21 cellular contexts compared by ENCODE assay signal in the genomic region with DNA sequence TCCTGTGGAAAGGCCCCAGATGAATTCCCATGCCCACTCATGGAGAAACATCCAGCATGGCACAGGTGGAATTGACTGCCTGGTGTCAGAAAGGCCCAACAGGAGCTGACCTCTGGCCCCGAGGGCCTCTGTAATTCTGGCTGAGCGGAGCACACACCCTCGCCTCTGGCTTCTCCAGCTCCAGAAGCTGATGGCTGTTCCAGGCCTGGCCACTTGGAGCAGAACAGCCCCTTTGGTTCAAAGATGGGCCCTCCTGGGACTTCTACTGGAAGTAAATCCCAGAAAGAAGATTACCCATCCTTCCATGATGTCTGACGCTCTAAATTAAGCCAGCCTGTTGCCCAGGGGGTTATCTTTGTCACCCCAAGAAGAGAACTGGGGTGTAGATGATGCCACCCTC.
"Had no signal": no experiment of that assay in that cellular context is flagged by ENCODE, and none has a peak within 500 bp of the region (broad histone marks: within the 10 kb centered on the region; RNA-seq: fewer than 3 reads in every experiment).

No MANE protein-coding gene starts in this region.

- H3K27me3 Mint-ChIP-seq: dendritic cell treated with granulocyte-macrophage colony-stimulating factor and Interleukin-4, amounts not matched to agents 40 ng/mL and 50 ng/mL, for 4 days had no signal

- H3K4me1 ChIP-seq: pancreas, tibial artery had no signal

- H3K36me3 ChIP-seq: pancreas, tibial artery, WERI-Rb-1 had no signal

- H3K4me1 Mint-ChIP-seq: activated naive CD4-positive, alpha-beta T cell treated with anti-CD3 and anti-CD28 coated beads, Interleukin-2, amount 50 U/mL, for 24 hours; stimulated activated naive CD8-positive, alpha-beta T cell treated with anti-CD3 and anti-CD28 coated beads, Interleukin-15, amount 100 ng/mL, for 72 hours had no signal

- H3K27me3 ChIP-seq: pancreas, tibial artery had no signal

- DNase-seq: activated CD4-positive, alpha-beta T cell treated with anti-CD3 and anti-CD28 coated beads for 1 hour; activated CD4-positive, alpha-beta T cell treated with anti-CD3 and anti-CD28 coated beads, Interleukin-2, amount 50 U/mL, for 1 hour; activated gamma-delta T cell treated with Interleukin-2 at 50 U/mL for 16 hours; activated T-cell treated with anti-CD3 and anti-CD28 coated beads, Interleukin-2, amount 50 U/mL, for 1 hour; aorta; caudate nucleus; effector CD4-positive, alpha-beta T cell; erythroblast; foreskin fibroblast; left ventricle myocardium superior; mammary epithelial cell; pancreas; right cardiac atrium; stimulated activated CD4-positive, alpha-beta T cell treated with anti-CD3 and anti-CD28 coated beads, Interleukin-12 subunit alpha, Interleukin-12 subunit beta, amount 100 ng/mL, for 4 hours; stimulated activated naive CD8-positive, alpha-beta T cell treated with anti-CD3 and anti-CD28 coated beads, Interleukin-15, amount 100 ng/mL, for 72 hours; tibial artery; WERI-Rb-1 had no signal

- H3K4me3 ChIP-seq: pancreas, tibial artery had no signal

- H3K27ac ChIP-seq: pancreas, tibial artery, WERI-Rb-1 had no signal

- H3K4me3 Mint-ChIP-seq: activated naive CD4-positive, alpha-beta T cell treated with anti-CD3 and anti-CD28 coated beads, Interleukin-2, amount 50 U/mL, for 24 hours; dendritic cell treated with granulocyte-macrophage colony-stimulating factor and Interleukin-4, amounts not matched to agents 40 ng/mL and 50 ng/mL, for 4 days; natural killer cell treated with Interleukin-12 subunit alpha and Interleukin-12 subunit beta and Interleukin-15 and Interleukin-18, amount 100 ng/mL, for 72 hours; stimulated activated naive CD8-positive, alpha-beta T cell treated with anti-CD3 and anti-CD28 coated beads, Interleukin-15, amount 100 ng/mL, for 72 hours had no signal

- H3K9me3 ChIP-seq: pancreas had no signal

- H3K36me3 Mint-ChIP-seq: activated naive CD4-positive, alpha-beta T cell treated with anti-CD3 and anti-CD28 coated beads, Interleukin-2, amount 50 U/mL, for 24 hours; brain had no signal

- H3K27ac Mint-ChIP-seq: activated naive CD4-positive, alpha-beta T cell treated with anti-CD3 and anti-CD28 coated beads, Interleukin-2, amount 50 U/mL, for 24 hours; dendritic cell treated with granulocyte-macrophage colony-stimulating factor and Interleukin-4, amounts not matched to agents 40 ng/mL and 50 ng/mL, for 4 days; natural killer cell treated with Interleukin-12 subunit alpha and Interleukin-12 subunit beta and Interleukin-15 and Interleukin-18, amount 100 ng/mL, for 72 hours; stimulated activated naive CD8-positive, alpha-beta T cell treated with anti-CD3 and anti-CD28 coated beads, Interleukin-15, amount 100 ng/mL, for 72 hours had no signal

- ATAC-seq: left ventricle myocardium superior; pancreas; right cardiac atrium; stimulated activated naive CD8-positive, alpha-beta T cell treated with anti-CD3 and anti-CD28 coated beads, Interleukin-15, amount 100 ng/mL, for 72 hours had no signal
